9 cellular contexts compared by ENCODE assay signal in genomic region chr1:230158422-230159291, GRCh38.
DNase-seq lines count a peak whose midpoint lies in the region; ATAC-seq, FAIRE-seq and TF ChIP-seq lines count a peak whose summit lies in the region.
"Had no signal": no experiment of that assay in that cellular context is flagged by ENCODE, and none has a peak within 500 bp of the region (broad histone marks: within the 10 kb centered on the region; RNA-seq: fewer than 3 reads in every experiment).

No MANE protein-coding gene starts in this region.

- H3K27ac ChIP-seq in A673 (ENCODE audit: low read depth, low read length, poor library complexity, severe bottlenecking) (peak overlapping the region; percentile 1), SK-N-MC (0 out of 2 replicates have a peak overlapping the region, but pooled peaks have one; percentile 40), HepG2 (ENCODE audit: extremely low read length, insufficient read depth, low read length) (peak overlapping the region; percentile 95)
- H3K27ac ChIP-seq: epithelial cell of prostate had no signal

- H3K79me2 ChIP-seq in HepG2 (ENCODE audit: insufficient read depth, low read length) = peaks cover 53% of the 10 kb centered on the region

- H3K27me3 ChIP-seq in A673 (replicated peaks; ENCODE audit: insufficient read depth, low read depth, low read length, poor library complexity) (no peaks in the 10 kb centered on the region), HepG2 (ENCODE audit: control insufficient read depth in 1 of 2, insufficient read depth in 2 of 2, low read length in 2 of 2) (no peaks in the 10 kb centered on the region)

- no peak; a peak in 1 of 4 replicates for TF ChIP-seq POLR2A in HepG2 (IDR thresholded peaks at IDR 0.05; ENCODE audit: insufficient read depth in 1 of 2, low read depth in 2 of 2, low read length in 2 of 2)

- H3K36me3 ChIP-seq in A673 (ENCODE audit: insufficient read depth, low read length, poor library complexity, severe bottlenecking) (no peaks in the 10 kb centered on the region), SK-N-MC (ENCODE audit: insufficient read depth, low read length) (0 out of 2 replicates have a peak, but pooled peaks cover 3% of the 10 kb centered on the region), HepG2 (replicated peaks in 1 of 2; ENCODE audit: control insufficient read depth in 1 of 2, insufficient read depth in 2 of 2, low read length in 2 of 2) (no peaks in the 10 kb centered on the region)

- intact Hi-C loops in A673 (cut with micrococcal nuclease; ENCODE audit: unreplicated experiment) = no loop called here
- intact Hi-C loops in HepG2 (cut with micrococcal nuclease; ENCODE audit: unreplicated experiment) = loop anchor here (1.0 to 2.0 kb wide), 4 partner anchors 28 to 90 kb away; no protein-coding TSS in a partner anchor

- TF ChIP-seq CTCF in A673 (conservative IDR thresholded peaks at IDR 0.05; ENCODE audit: low read depth, low read length) (no peak), HepG2 (CRISPR knock-in tag; IDR thresholded peaks at IDR 0.05) (no peak)

- DNase-seq in A673 (ENCODE audit: low spot score) = peak; percentile 34
- DNase-seq in NCI-H1105 (lab: John Stamatoyannopoulos, UW) = peak; percentile 15
- no peak for DNase-seq in SK-N-MC (ENCODE audit: low read depth, low spot score)
- peak; percentile 98 for DNase-seq in HepG2 (ENCODE audit: low spot score)
- DNase-seq in cortex of kidney (lab: John Stamatoyannopoulos, UW) = no peak
- DNase-seq in mucosa of gallbladder (ENCODE audit: low spot score) = no peak
- no peak for DNase-seq in GF-D8 (lab: John Stamatoyannopoulos, UW)

- H3K9me3 ChIP-seq in A673 (ENCODE audit: low read depth, low read length, poor library complexity, severe bottlenecking) (no peaks in the 10 kb centered on the region), SK-N-MC (ENCODE audit: low read depth, low read length) (no peaks in the 10 kb centered on the region), HepG2 (ENCODE audit: low read length) (no peaks in the 10 kb centered on the region)

- H3K9ac ChIP-seq in SK-N-MC (ENCODE audit: insufficient read length) (no peak overlapping the region), HepG2 (ENCODE audit: insufficient read depth, low read depth, low read length) (peak overlapping the region; percentile 74)

- peak; percentile 91 to 93 for TF ChIP-seq EP300 in HepG2 (IDR thresholded peaks at IDR 0.05; ENCODE audit: low read depth in 2 of 2, low read length in 2 of 2)
- TF ChIP-seq EP300 in HepG2 (CRISPR knock-in tag; IDR thresholded peaks at IDR 0.05; ENCODE audit: borderline replicate concordance) = peak; percentile 94

- in situ Hi-C loops in HepG2 (cut with HindIII; ENCODE audit: extremely low pct_ligation_motif_present, low pct_unique_long_range_greater_than_20kb) = no loop called here

- ATAC-seq in HepG2 (peak; percentile 90), HG03521 (IDR thresholded peaks at IDR 0.05; ENCODE audit: unreplicated experiment) (no peak)

- H3K4me3 ChIP-seq in A673 (ENCODE audit: low read depth, low read length, poor library complexity, severe bottlenecking) (no peak overlapping the region), SK-N-MC (no peak overlapping the region; the same call in 1 of the 2 replicates), HepG2 (replicated peaks in 1 of 3; ENCODE audit: insufficient read depth in 1 of 3, low read depth in 2 of 3, low read length in 3 of 3) (peak overlapping the region; percentile 42 to 63 (median 43))

- no peak; the same call in 1 of the 2 replicates for TF ChIP-seq RAD21 in HepG2 (CRISPR knock-in tag; IDR thresholded peaks at IDR 0.05)

- peak overlapping the region; percentile 97 for H3K4me2 ChIP-seq in HepG2 (ENCODE audit: low read depth, low read length)

- BruUV-seq in A673 (replicated peaks; lab: Mats Ljungman, UMichigan) (no TSS peak), HepG2 (replicated peaks; lab: Mats Ljungman, UMichigan) (TSS peak; percentile 72)

- WGBS in HepG2 (ENCODE audit: low lambda C conversion rate) = under 1% methylated on average over 12 of the region's 12 CpGs

- H3K4me1 ChIP-seq in A673 (ENCODE audit: insufficient read depth, low read length, poor library complexity, severe bottlenecking) (peaks cover 47% of the 10 kb centered on the region), HepG2 (ENCODE audit: insufficient read depth, low read length) (peaks cover 95% of the 10 kb centered on the region)

- no peak overlapping the region for H2AFZ ChIP-seq in HepG2 (ENCODE audit: low read length)

- H4K20me1 ChIP-seq in HepG2 (ENCODE audit: insufficient read depth, low read length) = no peaks in the 10 kb centered on the region

- CTCF ChIA-PET in A673 (lab: Charles Lee) = no interaction called here
- CTCF ChIA-PET in HepG2 (lab: Yijun Ruan, JAX; ENCODE audit: low intra/inter-chr PET ratio, low total read pairs) = no interaction called here

- POLR2A ChIA-PET in A673 (lab: Charles Lee; ENCODE audit: low non-redundant PET) (no interaction called here), HepG2 (lab: Yijun Ruan, JAX) (interaction anchor here (0.6 to 2.1 kb wide), 9 partner anchors 25 to 88 kb away, joined by 3 to 20 read pairs (median 4); no protein-coding TSS in a partner anchor)

- peak; percentile 96 for FAIRE-seq in HepG2 (lab: Jason Lieb, UNC)

TF ChIP-seq in HepG2, 621 proteins besides CTCF, POLR2A, EP300 and RAD21 (continues in another document):
- TF ChIP-seq CBFB (CRISPR knock-in tag; IDR thresholded peaks at IDR 0.05) (no peak), CENPT (CRISPR knock-in tag; IDR thresholded peaks at IDR 0.05; ENCODE audit: low read depth) (no peak), ZNF512B (CRISPR knock-in tag; IDR thresholded peaks at IDR 0.05; ENCODE audit: borderline replicate concordance) (no peak), U2AF1 (optimal IDR thresholded peaks at IDR 0.05; ENCODE audit: low read depth, low read length) (no peak), SMAD3 (CRISPR knock-in tag; IDR thresholded peaks at IDR 0.05) (peak; percentile 78), ZNF549 (CRISPR knock-in tag; IDR thresholded peaks at IDR 0.05) (no peak), RXRA (CRISPR knock-in tag; IDR thresholded peaks at IDR 0.05) (peak; percentile 99), BRD4 (CRISPR knock-in tag; IDR thresholded peaks at IDR 0.05) (peak; percentile 60; the same call in 1 of the 2 replicates), ZNF629 (CRISPR knock-in tag; conservative IDR thresholded peaks at IDR 0.05) (peak; percentile 48; the same call in 1 of the 2 replicates), TGIF2 (CRISPR knock-in tag; IDR thresholded peaks at IDR 0.05) (peak; percentile 74), ATM (IDR thresholded peaks at IDR 0.05; ENCODE audit: borderline replicate concordance) (no peak), ZFP41 (CRISPR knock-in tag; IDR thresholded peaks at IDR 0.05; ENCODE audit: borderline replicate concordance) (no peak), ZNF253 (CRISPR knock-in tag; IDR thresholded peaks at IDR 0.05; ENCODE audit: borderline replicate concordance) (no peak)
- TF ChIP-seq, protein P1, sequence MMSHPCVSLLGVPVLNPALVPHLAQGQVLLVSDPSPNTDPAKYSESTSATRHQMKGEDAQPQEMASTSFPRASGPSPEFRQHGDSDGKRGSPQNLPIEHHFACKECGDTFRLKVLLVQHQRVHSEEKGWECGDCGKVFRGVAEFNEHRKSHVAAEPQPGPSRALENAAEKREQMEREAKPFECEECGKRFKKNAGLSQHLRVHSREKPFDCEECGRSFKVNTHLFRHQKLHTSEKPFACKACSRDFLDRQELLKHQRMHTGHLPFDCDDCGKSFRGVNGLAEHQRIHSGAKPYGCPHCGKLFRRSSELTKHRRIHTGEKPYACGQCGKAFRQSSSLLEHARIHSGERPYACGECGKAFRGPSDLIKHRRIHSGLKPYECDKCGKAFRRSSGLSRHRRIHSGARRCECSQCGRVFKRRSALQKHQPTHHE (CRISPR knock-in tag; IDR thresholded peaks at IDR 0.05; ENCODE audit: borderline replicate concordance) = no peak
- TF ChIP-seq, protein P2, sequence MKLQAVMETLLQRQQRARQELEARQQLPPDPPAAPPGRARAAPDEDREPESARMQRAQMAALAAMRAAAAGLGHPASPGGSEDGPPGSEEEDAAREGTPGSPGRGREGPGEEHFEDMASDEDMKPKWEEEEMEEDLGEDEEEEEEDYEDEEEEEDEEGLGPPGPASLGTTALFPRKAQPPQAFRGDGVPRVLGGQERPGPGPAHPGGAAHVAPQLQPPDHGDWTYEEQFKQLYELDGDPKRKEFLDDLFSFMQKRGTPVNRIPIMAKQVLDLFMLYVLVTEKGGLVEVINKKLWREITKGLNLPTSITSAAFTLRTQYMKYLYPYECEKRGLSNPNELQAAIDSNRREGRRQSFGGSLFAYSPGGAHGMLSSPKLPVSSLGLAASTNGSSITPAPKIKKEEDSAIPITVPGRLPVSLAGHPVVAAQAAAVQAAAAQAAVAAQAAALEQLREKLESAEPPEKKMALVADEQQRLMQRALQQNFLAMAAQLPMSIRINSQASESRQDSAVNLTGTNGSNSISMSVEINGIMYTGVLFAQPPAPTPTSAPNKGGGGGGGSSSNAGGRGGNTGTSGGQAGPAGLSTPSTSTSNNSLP (IDR thresholded peaks at IDR 0.05; ENCODE audit: low read depth, low read length) = peak; percentile 97

Comparison
In these comparisons a context has a peak if more than half of its experiments do, and no peak if none do; other contexts are left out.
1. DNase-seq: peak in A673 (single experiment), NCI-H1105 (single experiment) and HepG2 (single experiment); none in SK-N-MC (single experiment), cortex of kidney (single experiment), mucosa of gallbladder (single experiment) and GF-D8 (single experiment).
2. H3K27ac ChIP-seq: peak in every context shown above with its lines; median percentile 95 in HepG2; 40 in SK-N-MC; 1 in A673.
3. H3K4me3 ChIP-seq: peak in HepG2 (3 of 3); none in A673 (single experiment) and SK-N-MC (single experiment).